25 cellular contexts compared by ENCODE assay signal in the genomic region with DNA sequence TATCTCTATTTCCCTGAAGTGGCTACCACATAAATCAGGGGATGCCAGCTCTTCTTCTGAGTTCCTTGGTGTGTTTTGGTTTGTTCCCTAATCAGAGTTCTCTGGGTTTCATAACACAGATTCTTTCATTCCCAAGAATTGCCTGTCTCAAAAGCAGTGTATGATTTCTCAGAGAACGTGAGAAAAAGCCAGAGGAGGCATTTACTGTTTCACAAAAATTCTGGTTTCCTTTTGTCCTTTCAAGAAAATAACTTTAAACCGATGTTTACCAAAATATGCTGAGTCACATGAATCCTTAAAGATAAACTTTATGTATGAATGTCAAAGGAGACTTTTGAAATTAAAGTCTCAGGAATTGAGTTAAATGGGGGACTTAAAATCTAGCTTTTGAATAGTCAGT.
A peak's percentile ranks its signal among the peaks of the same experiment; 100 is the strongest.
DNase-seq lines count a peak whose midpoint lies in the region; ATAC-seq, FAIRE-seq and TF ChIP-seq lines count a peak whose summit lies in the region.
"Had no signal": no experiment of that assay in that cellular context is flagged by ENCODE, and none has a peak within 500 bp of the region (broad histone marks: within the 10 kb centered on the region; RNA-seq: fewer than 3 reads in every experiment).

No MANE protein-coding gene starts in this region.

- H3K4me1 ChIP-seq in IMR-90 (ENCODE audit: control insufficient read depth, insufficient read depth, low read length) (no peaks in the 10 kb centered on the region), osteoblast (ENCODE audit: insufficient read depth, low read length) (peaks cover 4% of the 10 kb centered on the region), SK-N-SH (ENCODE audit: control insufficient read depth in 1 of 2, insufficient read depth in 2 of 2, low read depth in 1 of 2, low read length in 1 of 2) (no peaks in the 10 kb centered on the region), testis (peaks cover 9% of the 10 kb centered on the region), breast epithelium (no peaks in the 10 kb centered on the region)
- H3K4me1 ChIP-seq: lower lobe of right lung had no signal

- TF ChIP-seq EP300 in SK-N-SH (IDR thresholded peaks at IDR 0.05; ENCODE audit: borderline replicate concordance in 1 of 2, low read depth in 1 of 2, low read length in 1 of 2), result no peak

- H3K27ac ChIP-seq in IMR-90 (ENCODE audit: insufficient read depth, low read length), result no peak overlapping the region
- peak overlapping the region; percentile 36 for H3K27ac ChIP-seq in osteoblast (ENCODE audit: low read depth, low read length)
- no peak overlapping the region for H3K27ac ChIP-seq in SK-N-SH (ENCODE audit: low read depth in 2 of 2, low read length in 1 of 2)
- H3K27ac ChIP-seq in testis, result peak overlapping the region in 1 of 2 donors; percentile 41
- no peak overlapping the region for H3K27ac ChIP-seq in breast epithelium
- H3K27ac ChIP-seq: lower lobe of right lung had no signal

- no peak overlapping the region for H2AK5ac ChIP-seq in IMR-90 (ENCODE audit: low read depth, low read length)

- H2AFZ ChIP-seq in IMR-90 (replicated peaks; ENCODE audit: low read length, poor library complexity), result no peak overlapping the region
- H2AFZ ChIP-seq in osteoblast (ENCODE audit: low read length), result no peak overlapping the region
- H2AFZ ChIP-seq in SK-N-SH (ENCODE audit: low read depth), result no peak overlapping the region

- no peak overlapping the region for H4K8ac ChIP-seq in IMR-90 (ENCODE audit: low read depth in 2 of 2, low read length in 2 of 2)

- WGBS in IMR-90 (ENCODE audit: extremely low coverage in 2 of 2, insufficient read length in 1 of 2), 2 experiments, result no CpG with 5 or more reads among the region's 2 CpGs
- 50% methylated on average over 2 of the region's 2 CpGs for WGBS in SK-N-SH (ENCODE audit: low lambda C conversion rate)
- 54 to 60% methylated on average over 2 of the region's 2 CpGs for WGBS in testis, 2 donors

- TF ChIP-seq CTCF in AG10803 (conservative IDR thresholded peaks at IDR 0.05; ENCODE audit: low read length) (no peak), IMR-90 (conservative IDR thresholded peaks at IDR 0.05; ENCODE audit: low read depth, low read length) (no peak), osteoblast (IDR thresholded peaks at IDR 0.05; ENCODE audit: extremely low read depth, low read depth, low read length) (no peak), WTC11 (IDR thresholded peaks at IDR 0.05) (no peak), SK-N-SH (IDR thresholded peaks at IDR 0.05) (no peak), testis (IDR thresholded peaks at IDR 0.05) (no peak), breast epithelium (IDR thresholded peaks at IDR 0.05) (no peak)

- no peak overlapping the region for H4K91ac ChIP-seq in IMR-90 (ENCODE audit: insufficient read depth, low read depth, low read length)

- FAIRE-seq in endometrium (lab: Jason Lieb, UNC), result peak; percentile 39
- FAIRE-seq: kidney had no signal

- no peak overlapping the region for H2BK15ac ChIP-seq in IMR-90 (ENCODE audit: low read depth, low read length)

- no peaks in the 10 kb centered on the region for H3K79me1 ChIP-seq in IMR-90 (ENCODE audit: low read depth in 1 of 2, low read length in 2 of 2)

- H4K20me1 ChIP-seq in IMR-90 (ENCODE audit: insufficient read depth, low read length) (no peaks in the 10 kb centered on the region), osteoblast (ENCODE audit: insufficient read depth, low read length) (no peaks in the 10 kb centered on the region), SK-N-SH (ENCODE audit: insufficient read depth) (no peaks in the 10 kb centered on the region)

- no peak overlapping the region for H3K18ac ChIP-seq in IMR-90 (ENCODE audit: low read depth, low read length)

- no peak overlapping the region for H2BK5ac ChIP-seq in IMR-90 (ENCODE audit: low read depth, low read length, poor library complexity, severe bottlenecking)

- H3K9me2 ChIP-seq in SK-N-SH, result no peaks in the 10 kb centered on the region

- POLR2A ChIA-PET in IMR-90 (lab: Charles Lee; ENCODE audit: unreplicated experiment) (no interaction called here), WTC11 (lab: Charles Lee) (no interaction called here), SK-N-SH (lab: Yijun Ruan, JAX) (no interaction called here)

- H3K9me3 ChIP-seq in IMR-90 (ENCODE audit: control insufficient read depth, insufficient read depth, low read length), result no peaks in the 10 kb centered on the region
- H3K9me3 ChIP-seq in osteoblast (ENCODE audit: low read depth, low read length), result no peaks in the 10 kb centered on the region
- H3K9me3 ChIP-seq in SK-N-SH, result no peaks in the 10 kb centered on the region
- no peaks in the 10 kb centered on the region for H3K9me3 ChIP-seq in testis
- no peaks in the 10 kb centered on the region for H3K9me3 ChIP-seq in breast epithelium
- H3K9me3 ChIP-seq: lower lobe of right lung had no signal

- no peaks in the 10 kb centered on the region for H3K27me3 Mint-ChIP-seq in WTC11 (ENCODE audit: low read depth)
- H3K27me3 Mint-ChIP-seq: activated B cell treated with CpG ODN at 0.5 μM for 24 hours had no signal

- no peak overlapping the region for H2BK20ac ChIP-seq in IMR-90 (ENCODE audit: low read depth, low read length)

- TF ChIP-seq RAD21 in IMR-90 (IDR thresholded peaks at IDR 0.05; ENCODE audit: low read length) (no peak), SK-N-SH (IDR thresholded peaks at IDR 0.05; ENCODE audit: low read length) (no peak)

- TF ChIP-seq POLR2A in IMR-90 (IDR thresholded peaks at IDR 0.05; ENCODE audit: low read depth, low read length) (no peak), testis (IDR thresholded peaks at IDR 0.05) (no peak), breast epithelium (IDR thresholded peaks at IDR 0.05) (no peak)

- dilution Hi-C loops in IMR-90 (cut with HindIII; ENCODE audit: low sequenced_read_pairs, unreplicated experiment), result no loop called here

- H3K79me2 ChIP-seq in osteoblast (ENCODE audit: insufficient read depth, low read length), result no peaks in the 10 kb centered on the region
- no peaks in the 10 kb centered on the region for H3K79me2 ChIP-seq in SK-N-SH (ENCODE audit: insufficient read depth)

- H2AK9ac ChIP-seq in IMR-90 (replicated peaks; ENCODE audit: low read depth, low read length, poor library complexity), result no peak overlapping the region

- H3K9ac ChIP-seq in IMR-90 (ENCODE audit: low read depth, low read length), result no peak overlapping the region
- H3K9ac ChIP-seq in SK-N-SH, result no peak overlapping the region

- no peaks in the 10 kb centered on the region for H3K4me1 Mint-ChIP-seq in WTC11
- H3K4me1 Mint-ChIP-seq: activated T-helper 17 cell treated with anti-CD3 and anti-CD28 coated beads, Interleukin-2, amount 50 U/mL, for 72 hours; CD4-positive, alpha-beta memory T cell had no signal

- H3K27ac Mint-ChIP-seq in WTC11, result no peak overlapping the region
- H3K27ac Mint-ChIP-seq: activated B cell treated with CpG ODN at 0.5 μM for 24 hours; activated naive CD4-positive, alpha-beta T cell treated with anti-CD3 and anti-CD28 coated beads, Interleukin-2, amount 50 U/mL, for 72 hours; activated T-helper 17 cell treated with anti-CD3 and anti-CD28 coated beads, Interleukin-2, amount 50 U/mL, for 72 hours; CD4-positive, alpha-beta memory T cell; progenitor cell of endocrine pancreas had no signal

- H3K27me3 ChIP-seq in IMR-90 (ENCODE audit: control insufficient read depth, insufficient read depth, low read length) (no peaks in the 10 kb centered on the region; the same call in none of the 2 replicates), osteoblast (ENCODE audit: insufficient read depth, low read length) (no peaks in the 10 kb centered on the region), SK-N-SH (ENCODE audit: insufficient read depth) (no peaks in the 10 kb centered on the region), testis (no peaks in the 10 kb centered on the region), breast epithelium (no peaks in the 10 kb centered on the region)

- no peak overlapping the region for H3K14ac ChIP-seq in IMR-90 (replicated peaks; ENCODE audit: low read depth, low read length)

- no peak overlapping the region for H4K5ac ChIP-seq in IMR-90 (ENCODE audit: low read depth, low read length)

- intact Hi-C loops in IMR-90 (cut with micrococcal nuclease) (no loop called here), testis (cut with DNase I; ENCODE audit: low total_unique reads) (no loop called here), breast epithelium (cut with DNase I; ENCODE audit: low total_unique reads) (no loop called here)

- BruUV-seq in IMR-90 (replicated peaks; lab: Mats Ljungman, UMichigan), result no TSS peak

- no peak overlapping the region for H3K56ac ChIP-seq in IMR-90 (ENCODE audit: extremely low read depth, insufficient read depth, low read length)

- no peaks in the 10 kb centered on the region for H3F3A ChIP-seq in SK-N-SH (replicated peaks; ENCODE audit: insufficient read depth)

- H3K23ac ChIP-seq in IMR-90 (ENCODE audit: low read depth, low read length), result no peak overlapping the region

- H3K9me1 ChIP-seq in IMR-90 (ENCODE audit: insufficient read depth, low read length), result no peaks in the 10 kb centered on the region

- H3K4me3 ChIP-seq in AG10803 (ENCODE audit: low read length) (no peak overlapping the region), IMR-90 (ENCODE audit: insufficient read depth, low read depth, low read length) (no peak overlapping the region), osteoblast (ENCODE audit: insufficient read depth, low read length) (no peak overlapping the region), SK-N-SH (ENCODE audit: low read depth in 2 of 2, low read length in 1 of 2) (no peak overlapping the region), testis (no peak overlapping the region), breast epithelium (no peak overlapping the region)
- H3K4me3 ChIP-seq: lower lobe of right lung had no signal

- H3K36me3 Mint-ChIP-seq in WTC11, result no peaks in the 10 kb centered on the region
- H3K36me3 Mint-ChIP-seq: activated naive CD4-positive, alpha-beta T cell treated with anti-CD3 and anti-CD28 coated beads, Interleukin-2, amount 50 U/mL, for 72 hours; CD4-positive, alpha-beta memory T cell had no signal

- H3K9me3 Mint-ChIP-seq in WTC11, result no peaks in the 10 kb centered on the region
- H3K9me3 Mint-ChIP-seq: activated naive CD4-positive, alpha-beta T cell treated with anti-CD3 and anti-CD28 coated beads, Interleukin-2, amount 50 U/mL, for 72 hours; activated T-helper 17 cell treated with anti-CD3 and anti-CD28 coated beads, Interleukin-2, amount 50 U/mL, for 72 hours had no signal

- ATAC-seq in IMR-90 (ENCODE audit: low read depth) (no peak), WTC11 (no peak)
- ATAC-seq: activated naive CD4-positive, alpha-beta T cell treated with anti-CD3 and anti-CD28 coated beads, Interleukin-2, amount 50 U/mL, for 72 hours; activated T-helper 17 cell treated with anti-CD3 and anti-CD28 coated beads, Interleukin-2, amount 50 U/mL, for 72 hours; lower lobe of right lung had no signal

- no peak overlapping the region for H3K4me3 Mint-ChIP-seq in WTC11
- H3K4me3 Mint-ChIP-seq: activated B cell treated with CpG ODN at 0.5 μM for 24 hours; activated T-helper 17 cell treated with anti-CD3 and anti-CD28 coated beads, Interleukin-2, amount 50 U/mL, for 72 hours; CD4-positive, alpha-beta memory T cell had no signal

- CTCF ChIA-PET in IMR-90 (lab: Yijun Ruan, JAX) (no interaction called here), WTC11 (lab: Charles Lee) (no interaction called here), SK-N-SH (lab: Yijun Ruan, JAX) (no interaction called here)

- H2BK120ac ChIP-seq in IMR-90 (ENCODE audit: low read depth, low read length), result no peak overlapping the region

- H3K4me2 ChIP-seq in IMR-90 (ENCODE audit: low read depth, low read length) (no peak overlapping the region), osteoblast (ENCODE audit: insufficient read depth, low read length) (peak overlapping the region; percentile 20), SK-N-SH (no peak overlapping the region)

- H3K36me3 ChIP-seq in IMR-90 (ENCODE audit: control insufficient read depth, insufficient read depth, low read length) (no peaks in the 10 kb centered on the region), osteoblast (ENCODE audit: insufficient read depth, low read length) (no peaks in the 10 kb centered on the region), SK-N-SH (replicated peaks in 1 of 2; ENCODE audit: control insufficient read depth in 1 of 2, insufficient read depth in 2 of 2, low read length in 1 of 2) (no peaks in the 10 kb centered on the region), testis (ENCODE audit: low read depth, missing control alignments) (no peaks in the 10 kb centered on the region), breast epithelium (no peaks in the 10 kb centered on the region)
- H3K36me3 ChIP-seq: lower lobe of right lung had no signal

- H3K4ac ChIP-seq in IMR-90 (ENCODE audit: low read depth, low read length), result no peak overlapping the region

- DNase-seq in AG10803 (ENCODE audit: low read depth) (peak; percentile 67), IMR-90 (no peak), osteoblast (ENCODE audit: insufficient read length, low spot score, missing footprints) (no peak), WTC11 (ENCODE audit: low spot score) (no peak), SK-N-SH (no peak), testis (no peak), breast epithelium (ENCODE audit: low spot score in 2 of 2) (no peak)
- DNase-seq: activated B cell treated with CpG ODN at 0.5 μM for 24 hours; activated CD8-positive, alpha-beta memory T cell treated with anti-CD3 and anti-CD28 coated beads, Interleukin-2, amount 50 U/mL, for 48 hours; CD4-positive, alpha-beta memory T cell; cerebellar nuclear complex; effector CD4-positive, alpha-beta T cell; erythroblast; kidney; lower lobe of right lung; NCI-H1417; NCI-H2081 treated with DMSO at 0.1 percent for 48 hours; NCI-H82; stimulated activated CD4-positive, alpha-beta T cell treated with anti-CD3 and anti-CD28 coated beads, Interleukin-1b, Interleukin-23, amount 100 ng/mL, for 48 hours; SW 1271; T1000 had no signal

- in situ Hi-C loops in IMR-90 (cut with MboI; ENCODE audit: low sequenced_read_pairs), result no loop called here
